In genomic region chr9:137205126-137206069, GRCh38 we compare ENCODE assay signal across 1 cellular context.
TF ChIP-seq lines count a peak whose summit lies in the region.

TSS of gene NDOR1 (plus strand) at chr9:137205700. CDS start at chr9:137205778, 78 bp downstream.
TSS of gene TMEM203 (minus strand) at chr9:137205648. CDS start at chr9:137205414, 234 bp downstream.

TF ChIP-seq in K562, 482 proteins besides CTCF, POLR2A, EP300 and RAD21 (continued from another document and continues in another):
- TF ChIP-seq UBTF (IDR thresholded peaks at IDR 0.05; ENCODE audit: borderline replicate concordance in 1 of 2, low read depth in 2 of 2, low read length in 2 of 2) (0 out of 4 replicates have a peak, but pooled peaks have one; percentile 29 to 39), ARID3B (CRISPR knock-in tag; IDR thresholded peaks at IDR 0.05; ENCODE audit: borderline replicate concordance) (0 out of 2 replicates have a peak, but pooled peaks have one; percentile 23), NR2F6 (CRISPR knock-in tag; IDR thresholded peaks at IDR 0.05) (no peak), ZNF316 (IDR thresholded peaks at IDR 0.05) (no peak), KHSRP (IDR thresholded peaks at IDR 0.05) (0 out of 2 replicates have a peak, but pooled peaks have one; percentile 56), FOXJ2 (tag; IDR thresholded peaks at IDR 0.05) (no peak), CBX1 (IDR thresholded peaks at IDR 0.05; ENCODE audit: low read depth) (no peak; the same call in 1 of the 2 replicates), JUNB (CRISPR knock-in tag; conservative IDR thresholded peaks at IDR 0.05) (no peak), BACH1 (tag; IDR thresholded peaks at IDR 0.05) (no peak), ATF3 (IDR thresholded peaks at IDR 0.05) (no peak), ATF3 (CRISPR knock-in tag; conservative IDR thresholded peaks at IDR 0.05) (0 out of 2 replicates have a peak, but pooled peaks have one; percentile 31), ZBTB5 (IDR thresholded peaks at IDR 0.05) (no peak), CREB5 (CRISPR knock-in tag; IDR thresholded peaks at IDR 0.05) (no peak), MNT (conservative IDR thresholded peaks at IDR 0.05) (peak; percentile 78 to 92), ZNF274 (IDR thresholded peaks at IDR 0.05; ENCODE audit: borderline replicate concordance, low read depth, low read length) (no peak), POLR2AphosphoS5 (IDR thresholded peaks at IDR 0.05; ENCODE audit: control insufficient read depth, insufficient read depth, low read depth, low read length) (peak; percentile 82), FIP1L1 (IDR thresholded peaks at IDR 0.05; ENCODE audit: low read depth, low read length, poor library complexity, severe bottlenecking) (peak; percentile 71), MXI1 (IDR thresholded peaks at IDR 0.05; ENCODE audit: low read depth, low read length) (peak; percentile 22; the same call in 1 of the 2 replicates), ZBTB26 (CRISPR knock-in tag; IDR thresholded peaks at IDR 0.05) (no peak), CREB3L1 (IDR thresholded peaks at IDR 0.05; ENCODE audit: borderline replicate concordance, low read depth) (peak; percentile 59; the same call in 1 of the 2 replicates), RB1 (IDR thresholded peaks at IDR 0.05; ENCODE audit: low read depth) (peak; percentile 96), TBP (optimal IDR thresholded peaks at IDR 0.05; ENCODE audit: low read depth, low read length) (peak; percentile 82), SIN3B (IDR thresholded peaks at IDR 0.05; ENCODE audit: low read depth) (peak; percentile 100), EGR1 (conservative IDR thresholded peaks at IDR 0.05) (0 out of 2 replicates have a peak, but pooled peaks have one; percentile 32), POLR2H (tag; IDR thresholded peaks at IDR 0.05; ENCODE audit: low read depth) (no peak), KLF10 (CRISPR knock-in tag; IDR thresholded peaks at IDR 0.05) (no peak), RBM34 (IDR thresholded peaks at IDR 0.05; ENCODE audit: borderline replicate concordance, insufficient read depth, low read length) (no peak), SP1 (CRISPR knock-in tag; IDR thresholded peaks at IDR 0.05) (peak; percentile 48; the same call in 1 of the 2 replicates), HCFC1 (IDR thresholded peaks at IDR 0.05; ENCODE audit: low read depth, low read length) (peak; percentile 86), POLR3G (IDR thresholded peaks at IDR 0.05; ENCODE audit: extremely low read depth, insufficient read length, insufficient replicate concordance) (no peak), L3MBTL2 (IDR thresholded peaks at IDR 0.05) (no peak), PCBP1 (IDR thresholded peaks at IDR 0.05; ENCODE audit: low read depth, low read length, poor library complexity, severe bottlenecking) (peak; percentile 79), SRSF9 (IDR thresholded peaks at IDR 0.05; ENCODE audit: borderline replicate concordance, low read depth, low read length) (no peak), RUNX1 (IDR thresholded peaks at IDR 0.05; ENCODE audit: low read depth) (no peak), ZBTB11 (CRISPR knock-in tag; IDR thresholded peaks at IDR 0.05) (peak; percentile 82 to 95 (median 91); a peak in 5 of 6 replicates), WHSC1 (IDR thresholded peaks at IDR 0.05; ENCODE audit: low read length) (no peak), JUN (IDR thresholded peaks at IDR 0.05; ENCODE audit: borderline replicate concordance, low read depth, low read length) (peak; percentile 38; the same call in 1 of the 2 replicates), JUN (CRISPR knock-in tag; IDR thresholded peaks at IDR 0.05; ENCODE audit: borderline replicate concordance) (no peak), NRF1 (conservative IDR thresholded peaks at IDR 0.05 in 1 of 2, IDR thresholded peaks at IDR 0.05 in 1 of 2) (no peak)
